1 cellular context compared by ENCODE assay signal in the genomic region with DNA sequence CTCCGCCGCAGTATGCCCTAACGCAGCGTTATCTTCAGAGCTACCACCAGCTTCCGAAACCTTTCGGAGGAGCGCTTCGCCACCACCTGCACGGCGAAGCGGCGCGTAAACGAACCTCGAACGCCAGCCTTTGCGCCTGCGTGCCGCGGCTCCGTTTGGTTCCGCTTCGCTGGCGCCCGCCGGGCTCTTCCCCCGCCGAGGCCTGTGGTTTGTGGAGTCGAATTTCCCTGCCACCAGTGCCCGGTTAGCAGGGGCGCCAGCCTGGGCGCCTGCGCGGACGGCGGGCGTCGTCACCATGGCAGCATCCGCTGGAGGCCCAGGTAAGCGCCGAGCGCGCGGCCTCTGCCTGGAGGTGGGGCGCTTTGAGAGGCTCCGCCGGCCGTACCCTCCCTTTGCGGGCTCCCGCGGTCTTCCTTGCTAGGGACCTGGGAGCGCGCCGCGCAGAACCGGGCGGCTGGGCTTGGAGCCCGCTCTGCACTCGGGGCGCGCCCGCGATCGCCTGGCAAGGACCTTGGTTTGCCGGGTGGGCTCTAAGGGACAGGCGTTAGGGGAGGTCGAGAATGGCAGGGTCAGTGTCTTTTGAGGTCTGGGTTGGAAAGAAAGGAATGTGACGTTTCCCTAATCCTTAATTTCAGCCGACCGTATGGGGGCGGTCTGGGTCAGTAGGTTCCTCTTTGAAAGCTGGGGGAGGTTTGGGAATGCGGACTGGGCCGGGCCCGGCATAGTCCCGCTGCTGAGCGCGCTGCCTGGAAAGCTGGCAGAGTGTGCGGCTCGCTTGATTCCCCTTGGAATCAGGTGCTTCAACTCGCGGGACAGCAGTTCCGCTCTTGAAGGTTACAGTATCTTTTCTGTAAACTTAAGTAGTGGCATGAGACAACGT.
A peak's percentile ranks its signal among the peaks of the same experiment; 100 is the strongest.
TF ChIP-seq lines count a peak whose summit lies in the region.

TSS of gene FAM151B (plus strand) at position 272 of the 880 bp plus-strand sequence. CDS start at position 296, 24 bp downstream.

TF ChIP-seq in HepG2, 621 proteins besides CTCF, POLR2A, EP300 and RAD21 (continued from another document and continues in another):
- TF ChIP-seq, protein P1, sequence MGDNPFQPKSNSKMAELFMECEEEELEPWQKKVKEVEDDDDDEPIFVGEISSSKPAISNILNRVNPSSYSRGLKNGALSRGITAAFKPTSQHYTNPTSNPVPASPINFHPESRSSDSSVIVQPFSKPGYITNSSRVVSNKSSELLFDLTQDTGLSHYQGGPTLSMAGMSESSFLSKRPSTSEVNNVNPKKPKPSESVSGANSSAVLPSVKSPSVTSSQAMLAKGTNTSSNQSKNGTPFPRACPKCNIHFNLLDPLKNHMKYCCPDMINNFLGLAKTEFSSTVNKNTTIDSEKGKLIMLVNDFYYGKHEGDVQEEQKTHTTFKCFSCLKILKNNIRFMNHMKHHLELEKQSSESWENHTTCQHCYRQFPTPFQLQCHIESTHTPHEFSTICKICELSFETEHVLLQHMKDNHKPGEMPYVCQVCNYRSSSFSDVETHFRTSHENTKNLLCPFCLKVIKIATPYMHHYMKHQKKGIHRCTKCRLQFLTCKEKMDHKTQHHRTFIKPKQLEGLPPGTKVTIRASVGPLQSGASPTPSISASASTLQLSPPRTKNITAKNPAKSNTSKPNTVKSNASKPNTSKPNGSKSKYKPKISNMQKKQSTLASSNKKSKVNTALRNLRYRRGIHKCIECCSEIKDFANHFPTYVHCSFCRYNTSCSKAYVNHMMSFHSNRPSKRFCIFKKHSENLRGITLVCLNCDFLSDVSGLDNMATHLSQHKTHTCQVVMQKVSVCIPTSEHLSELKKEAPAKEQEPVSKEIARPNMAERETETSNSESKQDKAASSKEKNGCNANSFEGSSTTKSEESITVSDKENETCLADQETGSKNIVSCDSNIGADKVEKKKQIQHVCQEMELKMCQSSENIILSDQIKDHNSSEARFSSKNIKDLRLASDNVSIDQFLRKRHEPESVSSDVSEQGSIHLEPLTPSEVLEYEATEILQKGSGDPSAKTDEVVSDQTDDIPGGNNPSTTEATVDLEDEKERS (CRISPR knock-in tag; IDR thresholded peaks at IDR 0.05) = no peak
- TF ChIP-seq ELF3 (CRISPR knock-in tag; IDR thresholded peaks at IDR 0.05) (peak; percentile 55), TCF7L2 (IDR thresholded peaks at IDR 0.05; ENCODE audit: low read depth, low read length) (no peak), TOE1 (CRISPR knock-in tag; IDR thresholded peaks at IDR 0.05) (0 out of 2 replicates have a peak, but pooled peaks have one; percentile 68), REL (CRISPR knock-in tag; conservative IDR thresholded peaks at IDR 0.05) (no peak), SUZ12 (IDR thresholded peaks at IDR 0.05; ENCODE audit: low read depth, low read length) (no peak), ISX (CRISPR knock-in tag; conservative IDR thresholded peaks at IDR 0.05) (no peak), SNRNP70 (IDR thresholded peaks at IDR 0.05; ENCODE audit: low read depth, low read length) (no peak), HNRNPH1 (optimal IDR thresholded peaks at IDR 0.05; ENCODE audit: low read depth, low read length) (no peak), MXI1 (IDR thresholded peaks at IDR 0.05; ENCODE audit: borderline replicate concordance, low read depth, low read length) (peak; percentile 95; the same call in 2 of the 3 replicates), PCBP1 (IDR thresholded peaks at IDR 0.05; ENCODE audit: borderline replicate concordance, low read depth, low read length) (no peak), ZNF264 (CRISPR knock-in tag; IDR thresholded peaks at IDR 0.05) (no peak; the same call in 1 of the 2 replicates), SRSF9 (IDR thresholded peaks at IDR 0.05; ENCODE audit: borderline replicate concordance, insufficient read depth, low read depth, low read length, poor library complexity, severe bottlenecking) (no peak), TCF7 (IDR thresholded peaks at IDR 0.05; ENCODE audit: low read depth) (no peak; the same call in 1 of the 2 replicates), GMEB2 (CRISPR knock-in tag; IDR thresholded peaks at IDR 0.05; ENCODE audit: low read depth) (peak; percentile 24; the same call in 1 of the 2 replicates), ZNF768 (CRISPR knock-in tag; IDR thresholded peaks at IDR 0.05) (peak; percentile 34; the same call in 1 of the 2 replicates), IRX3 (CRISPR knock-in tag; IDR thresholded peaks at IDR 0.05; ENCODE audit: borderline replicate concordance, low read depth) (peak; percentile 66; the same call in 1 of the 2 replicates), SIX1 (CRISPR knock-in tag; IDR thresholded peaks at IDR 0.05; ENCODE audit: borderline replicate concordance) (peak; percentile 88; the same call in 1 of the 2 replicates), CENPBD1 (CRISPR knock-in tag; IDR thresholded peaks at IDR 0.05; ENCODE audit: borderline replicate concordance, low read depth) (no peak), SOX5 (CRISPR knock-in tag; IDR thresholded peaks at IDR 0.05; ENCODE audit: borderline replicate concordance) (0 out of 2 replicates have a peak, but pooled peaks have one; percentile 6), GZF1 (CRISPR knock-in tag; IDR thresholded peaks at IDR 0.05) (no peak; the same call in 1 of the 2 replicates), MLLT10 (CRISPR knock-in tag; IDR thresholded peaks at IDR 0.05) (no peak), MYNN (CRISPR knock-in tag; IDR thresholded peaks at IDR 0.05; ENCODE audit: low read depth) (peak; percentile 71; the same call in 1 of the 2 replicates), CENPT (CRISPR knock-in tag; IDR thresholded peaks at IDR 0.05; ENCODE audit: low read depth) (no peak), ZNF329 (CRISPR knock-in tag; IDR thresholded peaks at IDR 0.05; ENCODE audit: low read depth) (0 out of 2 replicates have a peak, but pooled peaks have one; percentile 51), CEBPG (CRISPR knock-in tag; IDR thresholded peaks at IDR 0.05) (0 out of 2 replicates have a peak, but pooled peaks have one; percentile 4)
- TF ChIP-seq, protein P2, sequence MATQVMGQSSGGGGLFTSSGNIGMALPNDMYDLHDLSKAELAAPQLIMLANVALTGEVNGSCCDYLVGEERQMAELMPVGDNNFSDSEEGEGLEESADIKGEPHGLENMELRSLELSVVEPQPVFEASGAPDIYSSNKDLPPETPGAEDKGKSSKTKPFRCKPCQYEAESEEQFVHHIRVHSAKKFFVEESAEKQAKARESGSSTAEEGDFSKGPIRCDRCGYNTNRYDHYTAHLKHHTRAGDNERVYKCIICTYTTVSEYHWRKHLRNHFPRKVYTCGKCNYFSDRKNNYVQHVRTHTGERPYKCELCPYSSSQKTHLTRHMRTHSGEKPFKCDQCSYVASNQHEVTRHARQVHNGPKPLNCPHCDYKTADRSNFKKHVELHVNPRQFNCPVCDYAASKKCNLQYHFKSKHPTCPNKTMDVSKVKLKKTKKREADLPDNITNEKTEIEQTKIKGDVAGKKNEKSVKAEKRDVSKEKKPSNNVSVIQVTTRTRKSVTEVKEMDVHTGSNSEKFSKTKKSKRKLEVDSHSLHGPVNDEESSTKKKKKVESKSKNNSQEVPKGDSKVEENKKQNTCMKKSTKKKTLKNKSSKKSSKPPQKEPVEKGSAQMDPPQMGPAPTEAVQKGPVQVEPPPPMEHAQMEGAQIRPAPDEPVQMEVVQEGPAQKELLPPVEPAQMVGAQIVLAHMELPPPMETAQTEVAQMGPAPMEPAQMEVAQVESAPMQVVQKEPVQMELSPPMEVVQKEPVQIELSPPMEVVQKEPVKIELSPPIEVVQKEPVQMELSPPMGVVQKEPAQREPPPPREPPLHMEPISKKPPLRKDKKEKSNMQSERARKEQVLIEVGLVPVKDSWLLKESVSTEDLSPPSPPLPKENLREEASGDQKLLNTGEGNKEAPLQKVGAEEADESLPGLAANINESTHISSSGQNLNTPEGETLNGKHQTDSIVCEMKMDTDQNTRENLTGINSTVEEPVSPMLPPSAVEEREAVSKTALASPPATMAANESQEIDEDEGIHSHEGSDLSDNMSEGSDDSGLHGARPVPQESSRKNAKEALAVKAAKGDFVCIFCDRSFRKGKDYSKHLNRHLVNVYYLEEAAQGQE (IDR thresholded peaks at IDR 0.05; ENCODE audit: borderline replicate concordance in 1 of 2, low read depth in 1 of 2, low read length in 2 of 2) = peak in 1 of 2 experiments; percentile 5; a peak in 1 of 4 replicates
- TF ChIP-seq, protein P3, sequence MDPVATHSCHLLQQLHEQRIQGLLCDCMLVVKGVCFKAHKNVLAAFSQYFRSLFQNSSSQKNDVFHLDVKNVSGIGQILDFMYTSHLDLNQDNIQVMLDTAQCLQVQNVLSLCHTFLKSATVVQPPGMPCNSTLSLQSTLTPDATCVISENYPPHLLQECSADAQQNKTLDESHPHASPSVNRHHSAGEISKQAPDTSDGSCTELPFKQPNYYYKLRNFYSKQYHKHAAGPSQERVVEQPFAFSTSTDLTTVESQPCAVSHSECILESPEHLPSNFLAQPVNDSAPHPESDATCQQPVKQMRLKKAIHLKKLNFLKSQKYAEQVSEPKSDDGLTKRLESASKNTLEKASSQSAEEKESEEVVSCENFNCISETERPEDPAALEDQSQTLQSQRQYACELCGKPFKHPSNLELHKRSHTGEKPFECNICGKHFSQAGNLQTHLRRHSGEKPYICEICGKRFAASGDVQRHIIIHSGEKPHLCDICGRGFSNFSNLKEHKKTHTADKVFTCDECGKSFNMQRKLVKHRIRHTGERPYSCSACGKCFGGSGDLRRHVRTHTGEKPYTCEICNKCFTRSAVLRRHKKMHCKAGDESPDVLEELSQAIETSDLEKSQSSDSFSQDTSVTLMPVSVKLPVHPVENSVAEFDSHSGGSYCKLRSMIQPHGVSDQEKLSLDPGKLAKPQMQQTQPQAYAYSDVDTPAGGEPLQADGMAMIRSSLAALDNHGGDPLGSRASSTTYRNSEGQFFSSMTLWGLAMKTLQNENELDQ (CRISPR knock-in tag; IDR thresholded peaks at IDR 0.05; ENCODE audit: borderline replicate concordance) = no peak
- TF ChIP-seq, protein P4, sequence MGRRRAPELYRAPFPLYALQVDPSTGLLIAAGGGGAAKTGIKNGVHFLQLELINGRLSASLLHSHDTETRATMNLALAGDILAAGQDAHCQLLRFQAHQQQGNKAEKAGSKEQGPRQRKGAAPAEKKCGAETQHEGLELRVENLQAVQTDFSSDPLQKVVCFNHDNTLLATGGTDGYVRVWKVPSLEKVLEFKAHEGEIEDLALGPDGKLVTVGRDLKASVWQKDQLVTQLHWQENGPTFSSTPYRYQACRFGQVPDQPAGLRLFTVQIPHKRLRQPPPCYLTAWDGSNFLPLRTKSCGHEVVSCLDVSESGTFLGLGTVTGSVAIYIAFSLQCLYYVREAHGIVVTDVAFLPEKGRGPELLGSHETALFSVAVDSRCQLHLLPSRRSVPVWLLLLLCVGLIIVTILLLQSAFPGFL (CRISPR knock-in tag; IDR thresholded peaks at IDR 0.05) = no peak
- TF ChIP-seq, protein P5, sequence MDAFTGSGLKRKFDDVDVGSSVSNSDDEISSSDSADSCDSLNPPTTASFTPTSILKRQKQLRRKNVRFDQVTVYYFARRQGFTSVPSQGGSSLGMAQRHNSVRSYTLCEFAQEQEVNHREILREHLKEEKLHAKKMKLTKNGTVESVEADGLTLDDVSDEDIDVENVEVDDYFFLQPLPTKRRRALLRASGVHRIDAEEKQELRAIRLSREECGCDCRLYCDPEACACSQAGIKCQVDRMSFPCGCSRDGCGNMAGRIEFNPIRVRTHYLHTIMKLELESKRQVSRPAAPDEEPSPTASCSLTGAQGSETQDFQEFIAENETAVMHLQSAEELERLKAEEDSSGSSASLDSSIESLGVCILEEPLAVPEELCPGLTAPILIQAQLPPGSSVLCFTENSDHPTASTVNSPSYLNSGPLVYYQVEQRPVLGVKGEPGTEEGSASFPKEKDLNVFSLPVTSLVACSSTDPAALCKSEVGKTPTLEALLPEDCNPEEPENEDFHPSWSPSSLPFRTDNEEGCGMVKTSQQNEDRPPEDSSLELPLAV (CRISPR knock-in tag; conservative IDR thresholded peaks at IDR 0.05; ENCODE audit: low read depth) = no peak
- TF ChIP-seq, protein P6, sequence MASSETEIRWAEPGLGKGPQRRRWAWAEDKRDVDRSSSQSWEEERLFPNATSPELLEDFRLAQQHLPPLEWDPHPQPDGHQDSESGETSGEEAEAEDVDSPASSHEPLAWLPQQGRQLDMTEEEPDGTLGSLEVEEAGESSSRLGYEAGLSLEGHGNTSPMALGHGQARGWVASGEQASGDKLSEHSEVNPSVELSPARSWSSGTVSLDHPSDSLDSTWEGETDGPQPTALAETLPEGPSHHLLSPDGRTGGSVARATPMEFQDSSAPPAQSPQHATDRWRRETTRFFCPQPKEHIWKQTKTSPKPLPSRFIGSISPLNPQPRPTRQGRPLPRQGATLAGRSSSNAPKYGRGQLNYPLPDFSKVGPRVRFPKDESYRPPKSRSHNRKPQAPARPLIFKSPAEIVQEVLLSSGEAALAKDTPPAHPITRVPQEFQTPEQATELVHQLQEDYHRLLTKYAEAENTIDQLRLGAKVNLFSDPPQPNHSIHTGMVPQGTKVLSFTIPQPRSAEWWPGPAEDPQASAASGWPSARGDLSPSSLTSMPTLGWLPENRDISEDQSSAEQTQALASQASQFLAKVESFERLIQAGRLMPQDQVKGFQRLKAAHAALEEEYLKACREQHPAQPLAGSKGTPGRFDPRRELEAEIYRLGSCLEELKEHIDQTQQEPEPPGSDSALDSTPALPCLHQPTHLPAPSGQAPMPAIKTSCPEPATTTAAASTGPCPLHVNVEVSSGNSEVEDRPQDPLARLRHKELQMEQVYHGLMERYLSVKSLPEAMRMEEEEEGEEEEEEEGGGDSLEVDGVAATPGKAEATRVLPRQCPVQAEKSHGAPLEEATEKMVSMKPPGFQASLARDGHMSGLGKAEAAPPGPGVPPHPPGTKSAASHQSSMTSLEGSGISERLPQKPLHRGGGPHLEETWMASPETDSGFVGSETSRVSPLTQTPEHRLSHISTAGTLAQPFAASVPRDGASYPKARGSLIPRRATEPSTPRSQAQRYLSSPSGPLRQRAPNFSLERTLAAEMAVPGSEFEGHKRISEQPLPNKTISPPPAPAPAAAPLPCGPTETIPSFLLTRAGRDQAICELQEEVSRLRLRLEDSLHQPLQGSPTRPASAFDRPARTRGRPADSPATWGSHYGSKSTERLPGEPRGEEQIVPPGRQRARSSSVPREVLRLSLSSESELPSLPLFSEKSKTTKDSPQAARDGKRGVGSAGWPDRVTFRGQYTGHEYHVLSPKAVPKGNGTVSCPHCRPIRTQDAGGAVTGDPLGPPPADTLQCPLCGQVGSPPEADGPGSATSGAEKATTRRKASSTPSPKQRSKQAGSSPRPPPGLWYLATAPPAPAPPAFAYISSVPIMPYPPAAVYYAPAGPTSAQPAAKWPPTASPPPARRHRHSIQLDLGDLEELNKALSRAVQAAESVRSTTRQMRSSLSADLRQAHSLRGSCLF (CRISPR knock-in tag; IDR thresholded peaks at IDR 0.05; ENCODE audit: borderline replicate concordance) = no peak
